In genomic region chr2:216634317-216635148, GRCh38 we compare ENCODE assay signal across 9 cellular contexts. TPM values are rescaled to one million over a fixed set of nuclear protein-coding genes. Genes with fewer than 3 reads are reported as not detected.
DNase-seq lines count a peak whose midpoint lies in the region; ATAC-seq, FAIRE-seq and TF ChIP-seq lines count a peak whose summit lies in the region.
"Had no signal": no experiment of that assay in that cellular context is flagged by ENCODE, and none has a peak within 500 bp of the region (broad histone marks: within the 10 kb centered on the region; RNA-seq: fewer than 3 reads in every experiment).

No MANE protein-coding gene starts in this region.

- peak overlapping the region; percentile 91 for H3K27ac ChIP-seq in trophoblast cell (ENCODE audit: low read depth, low read length)

- TF ChIP-seq CTCF in Calu3 (IDR thresholded peaks at IDR 0.05; ENCODE audit: unreplicated experiment), result no peak
- no peak for TF ChIP-seq CTCF in epithelial cell of proximal tubule (conservative IDR thresholded peaks at IDR 0.05; ENCODE audit: low read depth, low read length)

- H3K14ac ChIP-seq in trophoblast cell (ENCODE audit: low read length), result peak overlapping the region; percentile 81

- CTCF ChIA-PET in Calu3 (lab: Charles Lee), result interaction anchor here (1.1 kb wide), 1 partner anchor 115 kb away, joined by 6 read pairs; no protein-coding TSS in a partner anchor

- peak overlapping the region; percentile 85 for H3K4me2 ChIP-seq in trophoblast cell (ENCODE audit: low read length)

- intact Hi-C loops in Calu3 (cut with micrococcal nuclease; ENCODE audit: unreplicated experiment), result no loop called here

- BruUV-seq in Calu3 (replicated peaks; lab: Mats Ljungman, UMichigan), result TSS peak; percentile 62

- peak overlapping the region; percentile 45 for H3K4me3 ChIP-seq in epithelial cell of proximal tubule (ENCODE audit: low read depth, low read length)
- H3K4me3 ChIP-seq in trophoblast cell (ENCODE audit: low read depth, low read length), result peak overlapping the region; percentile 95

- DNase-seq in Calu3 (no peak), NCI-H2171 treated with DMSO at 0.1 percent for 48 hours (lab: John Stamatoyannopoulos, UW) (peak; percentile 59), epithelial cell of proximal tubule (ENCODE audit: low read depth) (no peak), trophoblast cell (no peak), GM12891 (ENCODE audit: insufficient read length, low spot score) (no peak)
- DNase-seq in activated naive CD4-positive, alpha-beta T cell treated with anti-CD3 and anti-CD28 coated beads, Interleukin-2, amount 50 U/mL, for 16 hours, result no peak

- no peak for FAIRE-seq in GM12891 (lab: Jason Lieb, UNC)
- FAIRE-seq: H54 had no signal

- H3K36me3 ChIP-seq in trophoblast cell (ENCODE audit: control insufficient read depth in 1 of 2, insufficient read depth in 2 of 2, low read length in 2 of 2), result peaks cover 4 to 7% of the 10 kb centered on the region in 2 experiments

- no peak for TF ChIP-seq POLR2A in GM12891 (IDR thresholded peaks at IDR 0.05; ENCODE audit: low read depth, low read length)

- no peak overlapping the region for H3K23ac ChIP-seq in trophoblast cell (ENCODE audit: low read length)

- no peak for ATAC-seq in HG02623 (IDR thresholded peaks at IDR 0.05; ENCODE audit: unreplicated experiment)
- no peak for ATAC-seq in HG03439 (IDR thresholded peaks at IDR 0.05; ENCODE audit: unreplicated experiment)

- peak overlapping the region; percentile 97 for H3K9ac ChIP-seq in trophoblast cell (ENCODE audit: low read length)

- H3K4me1 Mint-ChIP-seq in Calu3 (ENCODE audit: low read depth, unreplicated experiment), result peaks cover 51% of the 10 kb centered on the region

- H3K36me3 Mint-ChIP-seq in Calu3 (ENCODE audit: insufficient read depth, unreplicated experiment), result peaks cover 40% of the 10 kb centered on the region

- no CpG with 5 or more reads among the region's 24 CpGs for WGBS in trophoblast cell (ENCODE audit: extremely low coverage, insufficient coverage, insufficient read length)

- peak overlapping the region; percentile 93 for H3K4ac ChIP-seq in trophoblast cell (ENCODE audit: low read depth, low read length)

- H2AK5ac ChIP-seq in trophoblast cell (ENCODE audit: low read length), result no peak overlapping the region

- no peaks in the 10 kb centered on the region for H3K9me3 ChIP-seq in trophoblast cell (ENCODE audit: insufficient read depth, low read depth, low read length)

- H3K4me3 Mint-ChIP-seq in Calu3 (ENCODE audit: low read depth, unreplicated experiment), result peak overlapping the region; percentile 97

- H3K9me3 Mint-ChIP-seq in Calu3 (ENCODE audit: low read depth, unreplicated experiment), result no peaks in the 10 kb centered on the region

- H3K27me3 ChIP-seq in trophoblast cell (ENCODE audit: insufficient read depth, low read length), result peaks cover 3% of the 10 kb centered on the region

- peak overlapping the region; percentile 94 for H3K18ac ChIP-seq in trophoblast cell (ENCODE audit: low read length)

- H3K27ac Mint-ChIP-seq in Calu3 (ENCODE audit: unreplicated experiment), result peak overlapping the region; percentile 58

- peaks cover 60% of the 10 kb centered on the region for H3K27me3 Mint-ChIP-seq in Calu3 (ENCODE audit: unreplicated experiment)

- peak overlapping the region; percentile 93 for H2BK5ac ChIP-seq in trophoblast cell (ENCODE audit: low read depth, low read length, poor library complexity)

- peak overlapping the region; percentile 62 for H4K8ac ChIP-seq in trophoblast cell (ENCODE audit: low read depth, low read length)

- peaks cover 29% of the 10 kb centered on the region for H3K79me1 ChIP-seq in trophoblast cell (ENCODE audit: low read length)

- H4K12ac ChIP-seq in trophoblast cell (ENCODE audit: low read depth, low read length), result peak overlapping the region; percentile 51

- peak overlapping the region; percentile 79 for H4K91ac ChIP-seq in trophoblast cell (ENCODE audit: low read depth, low read length)

- peak overlapping the region; percentile 88 for H2BK120ac ChIP-seq in trophoblast cell (ENCODE audit: insufficient read depth, low read length, poor library complexity)

- H3K4me1 ChIP-seq in trophoblast cell (ENCODE audit: control insufficient read depth in 1 of 2, insufficient read depth in 2 of 2, low read length in 2 of 2), result peaks cover 13 to 19% of the 10 kb centered on the region in 2 experiments

- no peak overlapping the region for H2BK12ac ChIP-seq in trophoblast cell (ENCODE audit: low read length)

- peaks cover 18% of the 10 kb centered on the region for H3K79me2 ChIP-seq in trophoblast cell (ENCODE audit: control insufficient read depth, insufficient read depth, low read length, poor library complexity)

- H2AFZ ChIP-seq in trophoblast cell (ENCODE audit: insufficient read depth, low read length, poor library complexity), result no peak overlapping the region

TF ChIP-seq in GM12891, 5 proteins besides CTCF, POLR2A, EP300 and RAD21:
- no peak for TF ChIP-seq POLR2AphosphoS5 (IDR thresholded peaks at IDR 0.05; ENCODE audit: low read depth, low read length)
- TF ChIP-seq SPI1 (IDR thresholded peaks at IDR 0.05; ENCODE audit: low read depth, low read length), result no peak
- TF ChIP-seq PAX5 (IDR thresholded peaks at IDR 0.05; ENCODE audit: insufficient read depth, low read length, severe bottlenecking), result no peak
- TF ChIP-seq TAF1 (IDR thresholded peaks at IDR 0.05; ENCODE audit: low read depth, low read length), result no peak
- TF ChIP-seq POU2F2 (IDR thresholded peaks at IDR 0.05; ENCODE audit: low read depth, low read length), result no peak

RNA-seq across cellular contexts. Expression of gene IGFBP2, which starts 1.3 kb away (rescaled TPM):
- 164 and 175 TPM in 2 replicates for total RNA-seq in Calu3 (2022)
- 409 and 423 TPM in 2 replicates for total RNA-seq in epithelial cell of proximal tubule
- 654 and 672 TPM in 2 replicates for polyA plus RNA-seq in trophoblast cell (2013)
- 53.3 TPM for polyA plus RNA-seq in GM12891 (2012; ENCODE audit: low read depth, missing spikeins)
